12 cellular contexts compared by ENCODE assay signal in the genomic region with DNA sequence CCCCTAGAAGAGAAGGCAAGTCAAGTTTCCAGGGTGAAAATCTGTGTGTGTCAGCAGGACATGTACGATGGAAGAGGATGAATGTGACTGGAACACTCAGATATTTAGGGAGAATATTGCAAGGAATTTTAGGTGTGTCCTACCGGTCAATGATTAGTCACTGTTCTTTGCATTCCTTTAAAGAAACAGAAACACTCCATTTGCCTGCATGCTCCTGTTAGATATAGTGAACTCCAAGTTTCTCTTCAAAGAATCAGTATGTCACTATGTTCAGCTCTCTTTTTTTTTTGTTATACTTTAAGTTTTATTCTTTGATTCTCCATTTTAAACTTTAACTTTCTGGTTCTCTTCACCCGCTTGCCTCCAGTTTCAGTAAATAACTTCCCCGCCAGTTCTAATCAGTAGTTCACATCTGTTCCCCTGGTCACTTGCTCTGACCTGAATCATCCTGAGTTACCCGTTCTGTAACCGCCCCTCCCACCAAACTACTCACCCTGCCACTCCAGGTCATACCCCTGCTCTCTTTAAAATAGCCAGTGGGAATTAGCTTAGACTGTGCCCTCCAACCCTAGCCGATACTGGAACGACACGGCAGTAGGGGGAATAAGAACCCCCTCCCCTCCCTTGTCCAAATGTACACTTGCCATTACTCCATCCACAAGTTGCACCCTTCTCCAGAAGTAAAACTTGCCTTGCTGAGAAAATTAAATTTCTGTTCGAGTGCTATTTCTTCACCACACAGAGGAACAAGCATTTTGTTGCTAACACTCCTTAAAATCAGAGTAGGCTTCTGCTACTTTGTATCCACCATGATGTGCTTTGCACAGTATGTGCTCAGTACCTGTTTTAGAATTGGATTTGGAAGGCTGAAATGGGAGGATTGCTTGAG.
A peak's percentile ranks its signal among the peaks of the same experiment; 100 is the strongest.
DNase-seq lines count a peak whose midpoint lies in the region; ATAC-seq and TF ChIP-seq lines count a peak whose summit lies in the region.
"Had no signal": no experiment of that assay in that cellular context is flagged by ENCODE, and none has a peak within 500 bp of the region (broad histone marks: within the 10 kb centered on the region; RNA-seq: fewer than 3 reads in every experiment).

No MANE protein-coding gene starts in this region.

- peak overlapping the region; percentile 74 for H3K27ac Mint-ChIP-seq in type B pancreatic cell
- H3K27ac Mint-ChIP-seq: activated CD8-positive, alpha-beta T cell treated with anti-CD3 and anti-CD28 coated beads for 36 hours had no signal

- no peaks in the 10 kb centered on the region for H3K9me3 Mint-ChIP-seq in type B pancreatic cell
- H3K9me3 Mint-ChIP-seq: activated CD8-positive, alpha-beta T cell treated with anti-CD3 and anti-CD28 coated beads for 36 hours had no signal

- H3K27me3 Mint-ChIP-seq in type B pancreatic cell = no peaks in the 10 kb centered on the region

- no peaks in the 10 kb centered on the region for H3K36me3 Mint-ChIP-seq in type B pancreatic cell

- ATAC-seq in GM21717 (IDR thresholded peaks at IDR 0.05; ENCODE audit: unreplicated experiment) (no peak), GM18498 (IDR thresholded peaks at IDR 0.05; ENCODE audit: unreplicated experiment) (no peak)
- ATAC-seq: activated CD8-positive, alpha-beta T cell treated with anti-CD3 and anti-CD28 coated beads for 36 hours had no signal

- peaks cover 6% of the 10 kb centered on the region for H3K4me1 Mint-ChIP-seq in type B pancreatic cell (ENCODE audit: unreplicated experiment)

- peak; percentile 69 for DNase-seq in HS-27A (ENCODE audit: low read depth)
- DNase-seq in SW480 (ENCODE audit: low spot score) = peak; percentile 94
- DNase-seq in fibroblast of the aortic adventitia (ENCODE audit: low read depth) = peak; percentile 67
- no peak for DNase-seq in type B pancreatic cell (ENCODE audit: extremely low spot score, unreplicated experiment)
- no peak for DNase-seq in foreskin melanocyte
- DNase-seq: activated CD8-positive, alpha-beta T cell treated with anti-CD3 and anti-CD28 coated beads for 36 hours; KBM-7; kidney had no signal

- H3K4me3 ChIP-seq in fibroblast of the aortic adventitia (ENCODE audit: low read depth, low read length) = no peak overlapping the region
- H3K4me3 ChIP-seq: SK-N-MC, suprapubic skin had no signal

- H3K4me3 Mint-ChIP-seq in type B pancreatic cell = peak overlapping the region; percentile 39
- H3K4me3 Mint-ChIP-seq: activated CD8-positive, alpha-beta T cell treated with anti-CD3 and anti-CD28 coated beads for 36 hours had no signal

- TF ChIP-seq CTCF in fibroblast of the aortic adventitia (IDR thresholded peaks at IDR 0.05; ENCODE audit: insufficient read depth, low read length) = no peak
- no peak for TF ChIP-seq CTCF in type B pancreatic cell (conservative IDR thresholded peaks at IDR 0.05)

Comparison
In these comparisons a context has a peak if more than half of its experiments do, and no peak if none do; other contexts are left out.
1. DNase-seq: peak in HS-27A (single experiment), SW480 (single experiment) and fibroblast of the aortic adventitia (single experiment); none in type B pancreatic cell (single experiment) and foreskin melanocyte (single experiment).